ENCODE assay signal across 11 cellular contexts in the genomic region with DNA sequence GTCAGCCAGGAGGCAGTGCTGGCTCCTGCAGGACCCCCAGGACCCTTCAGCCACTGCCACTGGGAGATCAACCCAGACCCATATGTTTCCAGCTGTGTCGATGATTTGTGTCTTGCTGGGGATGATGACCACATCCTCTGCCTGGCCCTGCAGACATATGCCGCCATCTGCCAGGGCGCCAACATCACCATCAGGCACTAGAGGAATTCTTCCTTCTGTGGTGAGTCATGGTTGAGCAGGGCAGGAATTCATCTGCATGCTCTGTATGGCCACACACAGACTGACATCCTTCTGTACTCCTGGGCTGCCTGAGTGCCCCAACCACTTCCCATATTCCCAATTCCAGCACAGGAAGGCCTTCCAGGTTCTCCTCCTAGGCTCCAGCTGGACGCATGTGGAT. TPM values are rescaled to one million over a fixed set of nuclear protein-coding genes. Genes with fewer than 3 reads are reported as not detected.
DNase-seq lines count a peak whose midpoint lies in the region; ATAC-seq and TF ChIP-seq lines count a peak whose summit lies in the region.
"Had no signal": no experiment of that assay in that cellular context is flagged by ENCODE, and none has a peak within 500 bp of the region (broad histone marks: within the 10 kb centered on the region; RNA-seq: fewer than 3 reads in every experiment).

No MANE protein-coding gene starts in this region.

- no peaks in the 10 kb centered on the region for H3K9me3 ChIP-seq in BLaER1
- no peaks in the 10 kb centered on the region for H3K9me3 ChIP-seq in mesenchymal stem cell (ENCODE audit: control insufficient read depth, low read length)
- H3K9me3 ChIP-seq in heart right ventricle, result no peaks in the 10 kb centered on the region
- H3K9me3 ChIP-seq: stomach had no signal

- no peaks in the 10 kb centered on the region for H4K20me1 ChIP-seq in BLaER1

- 25% methylated on average over 3 of the region's 4 CpGs for WGBS in mesenchymal stem cell
- WGBS in heart right ventricle, 2 donors, result 66 to 72% methylated on average over 4 of the region's 4 CpGs

- H2BK15ac ChIP-seq in mesenchymal stem cell (ENCODE audit: low read depth, poor library complexity, severe bottlenecking), result no peak overlapping the region

- H3K18ac ChIP-seq in mesenchymal stem cell (ENCODE audit: low read depth in 1 of 2, low read length in 2 of 2), result peak overlapping the region in 1 of 2 experiments; percentile 67

- H2BK5ac ChIP-seq in mesenchymal stem cell (ENCODE audit: low read depth, low read length, poor library complexity, severe bottlenecking), result no peak overlapping the region

- H3K4me3 ChIP-seq in BLaER1 (no peak overlapping the region), NB4 (ENCODE audit: low read depth, low read length) (no peak overlapping the region), mesenchymal stem cell (ENCODE audit: insufficient read depth in 1 of 2, low read depth in 1 of 2, low read length in 2 of 2) (no peak overlapping the region), heart right ventricle (no peak overlapping the region)
- H3K4me3 ChIP-seq: stomach had no signal

- H3K14ac ChIP-seq in mesenchymal stem cell (ENCODE audit: low read length in 2 of 2), result peak overlapping the region in 1 of 2 experiments; percentile 44

- no peak overlapping the region for H3K4me3 Mint-ChIP-seq in chondrocyte (ENCODE audit: unreplicated experiment)
- H3K4me3 Mint-ChIP-seq: activated naive CD8-positive, alpha-beta T cell had no signal

- H2AK5ac ChIP-seq in mesenchymal stem cell (ENCODE audit: low read length, severe bottlenecking), result no peak overlapping the region

- no peaks in the 10 kb centered on the region for H3K27me3 ChIP-seq in BLaER1
- H3K27me3 ChIP-seq in mesenchymal stem cell (ENCODE audit: control insufficient read depth in 1 of 2, insufficient read depth in 1 of 2, low read length in 2 of 2), result peaks cover 0 to 38% of the 10 kb centered on the region in 2 experiments
- H3K27me3 ChIP-seq in heart right ventricle, result peaks cover 0 to 35% (median 13%) of the 10 kb centered on the region in 7 donors

- DNase-seq in NB4 (ENCODE audit: low read depth) (peak; percentile 2), chondrocyte (ENCODE audit: low spot score) (no peak), mesenchymal stem cell (peak; percentile 87), SKM-1 treated with dmso at 0.1 percent for 144 hours (lab: John Stamatoyannopoulos, UW; ENCODE audit: unreplicated experiment) (no peak), heart right ventricle (no peak)
- DNase-seq: NCI-H82, stomach had no signal

- no peak overlapping the region for H3K4ac ChIP-seq in mesenchymal stem cell (ENCODE audit: low read depth in 1 of 2, low read length in 2 of 2)

- H3K4me1 Mint-ChIP-seq in chondrocyte (ENCODE audit: low read depth), result peaks cover 9% of the 10 kb centered on the region

- TF ChIP-seq CTCF in NB4 (IDR thresholded peaks at IDR 0.05; ENCODE audit: low read depth, low read length) (no peak), chondrocyte (IDR thresholded peaks at IDR 0.05) (peak; percentile 18), heart right ventricle (IDR thresholded peaks at IDR 0.05) (no peak)

- intact Hi-C loops in heart right ventricle (cut with DNase I), result loop anchor here in 3 of 10 donors (5.0 to 10.0 kb wide), 3 partner anchors 36 to 114 kb away; no protein-coding TSS in a partner anchor

- H3K4me1 ChIP-seq in BLaER1 (peaks cover 78% of the 10 kb centered on the region), mesenchymal stem cell (ENCODE audit: control insufficient read depth, insufficient read depth, low read depth, low read length) (peaks cover 11% of the 10 kb centered on the region), heart right ventricle (peaks cover 0 to 10% (median 9%) of the 10 kb centered on the region in 9 donors)

- H3K9ac ChIP-seq in BLaER1, result no peak overlapping the region
- no peak overlapping the region for H3K9ac ChIP-seq in mesenchymal stem cell (ENCODE audit: low read length)

- no peak overlapping the region for H2AFZ ChIP-seq in mesenchymal stem cell (ENCODE audit: low read depth, low read length)

- H3K27me3 Mint-ChIP-seq in chondrocyte (ENCODE audit: low read depth), result no peaks in the 10 kb centered on the region
- H3K27me3 Mint-ChIP-seq: activated naive CD8-positive, alpha-beta T cell had no signal

- no peaks in the 10 kb centered on the region for H3K79me1 ChIP-seq in mesenchymal stem cell (replicated peaks; ENCODE audit: low read length, poor library complexity, severe bottlenecking)

- ATAC-seq in heart right ventricle, result no peak
- no peak for ATAC-seq in HG03342 (IDR thresholded peaks at IDR 0.05; ENCODE audit: unreplicated experiment)
- ATAC-seq in GM21423 (IDR thresholded peaks at IDR 0.05; ENCODE audit: unreplicated experiment), result no peak

- no peaks in the 10 kb centered on the region for H3K9me3 Mint-ChIP-seq in chondrocyte (ENCODE audit: low read depth)

- no peak overlapping the region for H2BK12ac ChIP-seq in mesenchymal stem cell (ENCODE audit: low read length in 2 of 2)

- H3K4me2 ChIP-seq in BLaER1 (peak overlapping the region; percentile 90), mesenchymal stem cell (ENCODE audit: low read length, poor library complexity, severe bottlenecking) (no peak overlapping the region)

- no peak for TF ChIP-seq POLR2A in NB4 (IDR thresholded peaks at IDR 0.05; ENCODE audit: extremely low read depth, insufficient read length)

- H3K27ac Mint-ChIP-seq in chondrocyte (ENCODE audit: unreplicated experiment), result peak overlapping the region; percentile 60
- H3K27ac Mint-ChIP-seq: activated naive CD8-positive, alpha-beta T cell had no signal

- H3K27ac ChIP-seq in BLaER1 (peak overlapping the region; percentile 3; the same call in 1 of the 2 replicates), mesenchymal stem cell (ENCODE audit: low read length, poor library complexity, severe bottlenecking) (peak overlapping the region; percentile 9), heart right ventricle (no peak overlapping the region)
- H3K27ac ChIP-seq: stomach had no signal

- H2BK120ac ChIP-seq in mesenchymal stem cell (ENCODE audit: low read depth, low read length), result no peak overlapping the region

- no peaks in the 10 kb centered on the region for H3K36me3 ChIP-seq in BLaER1
- no peaks in the 10 kb centered on the region for H3K36me3 ChIP-seq in mesenchymal stem cell (ENCODE audit: control insufficient read depth in 1 of 2, insufficient read depth in 2 of 2, low read depth in 1 of 2, low read length in 2 of 2)
- H3K36me3 ChIP-seq in heart right ventricle, result no peaks in the 10 kb centered on the region
- H3K36me3 ChIP-seq: stomach had no signal

- H4K8ac ChIP-seq in mesenchymal stem cell (ENCODE audit: low read length), result no peak overlapping the region

- H4K91ac ChIP-seq in mesenchymal stem cell (ENCODE audit: low read length), result no peak overlapping the region

- no peak overlapping the region for H3K23ac ChIP-seq in mesenchymal stem cell (ENCODE audit: low read length in 2 of 2)

- H3K36me3 Mint-ChIP-seq in chondrocyte (ENCODE audit: low read depth), result no peaks in the 10 kb centered on the region
- H3K36me3 Mint-ChIP-seq: activated naive CD8-positive, alpha-beta T cell had no signal

RNA-seq across cellular contexts. Expression of gene FXYD3, which starts 27.1 kb away (rescaled TPM):
- total RNA-seq in chondrocyte (not detected in 3 replicates), heart right ventricle (1 to 10 TPM in 3 of 10 donors, under 1 TPM in 4, not detected in 3; 0.51 to 2.1 (median 0.74) TPM)
- polyA plus RNA-seq in mesenchymal stem cell (2013, experiment 1 of 2), result not detected
- polyA plus RNA-seq in mesenchymal stem cell (2013, experiment 2 of 2), result not detected
- 1 to 10 TPM in 1 of 2 donors, under 1 TPM in 1; 0.78 to 2.7 TPM for polyA plus RNA-seq in heart right ventricle

RNA-seq across cellular contexts. Expression of gene LGI4, which starts 46.3 kb away (rescaled TPM):
- 0.46 to 2.2 TPM (median 1.3 TPM) in 3 replicates for total RNA-seq in chondrocyte
- 0.15 TPM for polyA plus RNA-seq in mesenchymal stem cell (2013, experiment 1 of 2)
- 0.11 TPM for polyA plus RNA-seq in mesenchymal stem cell (2013, experiment 2 of 2)
- total RNA-seq in heart right ventricle, result 10 to 100 TPM in 2 of 10 donors, 1 to 10 TPM in 8; 4.3 to 12.5 (median 7.5) TPM
- polyA plus RNA-seq in heart right ventricle, result 10 to 100 TPM in 1 of 2 donors, 1 to 10 TPM in 1; 8.9 to 30.0 TPM

RNA-seq across cellular contexts. Expression of gene HPN, which starts 47.0 kb away (rescaled TPM):
- total RNA-seq in chondrocyte (not detected in 3 replicates), heart right ventricle (10 to 100 TPM in 1 of 10 donors, 1 to 10 TPM in 9; 2.8 to 13.1 (median 4.8) TPM)
- polyA plus RNA-seq in mesenchymal stem cell (2013, experiment 1 of 2), result 0.21 TPM
- polyA plus RNA-seq in mesenchymal stem cell (2013, experiment 2 of 2), result 0.15 TPM
- polyA plus RNA-seq in heart right ventricle, result 1 to 10 TPM; 1.4 to 3.5 TPM

RNA-seq across cellular contexts. Expression of gene FXYD1, which starts 50.1 kb away (rescaled TPM):
- total RNA-seq in chondrocyte (2.9 to 7.8 TPM (median 7.1 TPM) in 3 replicates), heart right ventricle (100 to 1,000 TPM; 451 to 819 (median 578) TPM)
- polyA plus RNA-seq in mesenchymal stem cell (2013, experiment 1 of 2), result 0.33 TPM
- polyA plus RNA-seq in mesenchymal stem cell (2013, experiment 2 of 2), result 0.33 TPM
- polyA plus RNA-seq in heart right ventricle, result 100 to 1,000 TPM; 251 to 605 TPM

RNA-seq across cellular contexts. Expression of gene FXYD7, which starts 54.5 kb away (rescaled TPM):
- total RNA-seq in chondrocyte (not detected in 3 replicates), heart right ventricle (under 1 TPM in 3 of 10 donors, not detected in 7; 0.28 to 0.37 (median 0.30) TPM)
- 0.07 TPM for polyA plus RNA-seq in mesenchymal stem cell (2013, experiment 1 of 2)
- polyA plus RNA-seq in mesenchymal stem cell (2013, experiment 2 of 2), result not detected
- polyA plus RNA-seq in heart right ventricle, result under 1 TPM in 1 of 2 donors, not detected in 1; 0.10 TPM

Comparison
In these comparisons a context has a peak if more than half of its experiments do, and no peak if none do; other contexts are left out.
1. H3K27ac ChIP-seq: peak in BLaER1 (single experiment) and mesenchymal stem cell (single experiment); none in heart right ventricle (0 of 10).
2. DNase-seq: peak in NB4 (single experiment) and mesenchymal stem cell (single experiment); none in chondrocyte (single experiment), SKM-1 treated with dmso at 0.1 percent for 144 hours (single experiment) and heart right ventricle (0 of 2).